ENCODE assay signal across 1 cellular context in genomic region chr6:89432875-89433636, GRCh38.
TF ChIP-seq lines count a peak whose summit lies in the region.

ANKRD6 (plus strand) TSS chr6:89433152; CDS start chr6:89566977, 133,825 bp downstream.

TF ChIP-seq in K562, 482 proteins besides CTCF, POLR2A, EP300 and RAD21 (continued from another document and continues in another):
- TF ChIP-seq, protein P1, sequence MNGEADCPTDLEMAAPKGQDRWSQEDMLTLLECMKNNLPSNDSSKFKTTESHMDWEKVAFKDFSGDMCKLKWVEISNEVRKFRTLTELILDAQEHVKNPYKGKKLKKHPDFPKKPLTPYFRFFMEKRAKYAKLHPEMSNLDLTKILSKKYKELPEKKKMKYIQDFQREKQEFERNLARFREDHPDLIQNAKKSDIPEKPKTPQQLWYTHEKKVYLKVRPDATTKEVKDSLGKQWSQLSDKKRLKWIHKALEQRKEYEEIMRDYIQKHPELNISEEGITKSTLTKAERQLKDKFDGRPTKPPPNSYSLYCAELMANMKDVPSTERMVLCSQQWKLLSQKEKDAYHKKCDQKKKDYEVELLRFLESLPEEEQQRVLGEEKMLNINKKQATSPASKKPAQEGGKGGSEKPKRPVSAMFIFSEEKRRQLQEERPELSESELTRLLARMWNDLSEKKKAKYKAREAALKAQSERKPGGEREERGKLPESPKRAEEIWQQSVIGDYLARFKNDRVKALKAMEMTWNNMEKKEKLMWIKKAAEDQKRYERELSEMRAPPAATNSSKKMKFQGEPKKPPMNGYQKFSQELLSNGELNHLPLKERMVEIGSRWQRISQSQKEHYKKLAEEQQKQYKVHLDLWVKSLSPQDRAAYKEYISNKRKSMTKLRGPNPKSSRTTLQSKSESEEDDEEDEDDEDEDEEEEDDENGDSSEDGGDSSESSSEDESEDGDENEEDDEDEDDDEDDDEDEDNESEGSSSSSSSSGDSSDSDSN (IDR thresholded peaks at IDR 0.05; ENCODE audit: borderline replicate concordance in 1 of 2, low read depth in 2 of 2, low read length in 2 of 2) = no peak
- TF ChIP-seq, protein P2, sequence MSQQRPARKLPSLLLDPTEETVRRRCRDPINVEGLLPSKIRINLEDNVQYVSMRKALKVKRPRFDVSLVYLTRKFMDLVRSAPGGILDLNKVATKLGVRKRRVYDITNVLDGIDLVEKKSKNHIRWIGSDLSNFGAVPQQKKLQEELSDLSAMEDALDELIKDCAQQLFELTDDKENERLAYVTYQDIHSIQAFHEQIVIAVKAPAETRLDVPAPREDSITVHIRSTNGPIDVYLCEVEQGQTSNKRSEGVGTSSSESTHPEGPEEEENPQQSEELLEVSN (IDR thresholded peaks at IDR 0.05; ENCODE audit: borderline replicate concordance in 1 of 2, extremely low read depth in 1 of 2, insufficient read depth in 1 of 2, insufficient read length in 1 of 2, low read depth in 1 of 2, low read length in 1 of 2, poor library complexity in 1 of 2, severe bottlenecking in 1 of 2) = peak in 1 of 2 experiments; percentile 28
- TF ChIP-seq PHF8 (IDR thresholded peaks at IDR 0.05; ENCODE audit: borderline replicate concordance, low read length) (peak; percentile 21; the same call in 1 of the 2 replicates), KDM4B (IDR thresholded peaks at IDR 0.05; ENCODE audit: borderline replicate concordance in 2 of 2, low read depth in 1 of 2) (no peak), BCL6 (CRISPR knock-in tag; IDR thresholded peaks at IDR 0.05) (no peak), CAMTA2 (CRISPR knock-in tag; conservative IDR thresholded peaks at IDR 0.05) (no peak), YY1 (IDR thresholded peaks at IDR 0.05; ENCODE audit: borderline replicate concordance in 1 of 3, control insufficient read depth in 1 of 3, extremely low read depth in 1 of 3, insufficient read depth in 3 of 3, insufficient read length in 1 of 3, insufficient replicate concordance in 2 of 3, low read depth in 1 of 3, low read length in 2 of 3) (peak in 1 of 3 experiments; percentile 29), SMC3 (conservative IDR thresholded peaks at IDR 0.05; ENCODE audit: insufficient read depth, low read depth, low read length) (peak; percentile 55; the same call in 1 of the 2 replicates), CCNT2 (IDR thresholded peaks at IDR 0.05; ENCODE audit: borderline replicate concordance, extremely low read depth, insufficient read length, low read depth, low read length) (peak; percentile 38), RNF219 (CRISPR knock-in tag; IDR thresholded peaks at IDR 0.05) (no peak), ZFPM2 (CRISPR knock-in tag; IDR thresholded peaks at IDR 0.05) (no peak), ETV6 (IDR thresholded peaks at IDR 0.05; ENCODE audit: borderline replicate concordance in 1 of 2, low read depth in 2 of 2, low read length in 1 of 2) (no peak), ETV6 (CRISPR knock-in tag; IDR thresholded peaks at IDR 0.05; ENCODE audit: borderline replicate concordance) (no peak), PREB (CRISPR knock-in tag; IDR thresholded peaks at IDR 0.05) (no peak), RB1 (IDR thresholded peaks at IDR 0.05; ENCODE audit: low read depth) (peak; percentile 88), ETV5 (CRISPR knock-in tag; IDR thresholded peaks at IDR 0.05; ENCODE audit: low read depth) (no peak), RFX1 (IDR thresholded peaks at IDR 0.05) (no peak), ZSCAN32 (CRISPR knock-in tag; IDR thresholded peaks at IDR 0.05) (no peak), ZNF668 (CRISPR knock-in tag; IDR thresholded peaks at IDR 0.05) (no peak), HCFC1 (IDR thresholded peaks at IDR 0.05; ENCODE audit: low read depth, low read length) (no peak), MYBL2 (IDR thresholded peaks at IDR 0.05; ENCODE audit: low read depth) (no peak), MYBL2 (CRISPR knock-in tag; IDR thresholded peaks at IDR 0.05; ENCODE audit: borderline replicate concordance) (no peak), ZNF717 (CRISPR knock-in tag; IDR thresholded peaks at IDR 0.05) (no peak), SMARCC2 (IDR thresholded peaks at IDR 0.05; ENCODE audit: low read depth) (no peak), PCBP1 (IDR thresholded peaks at IDR 0.05; ENCODE audit: low read depth, low read length, poor library complexity, severe bottlenecking) (no peak)
- TF ChIP-seq, protein P3, sequence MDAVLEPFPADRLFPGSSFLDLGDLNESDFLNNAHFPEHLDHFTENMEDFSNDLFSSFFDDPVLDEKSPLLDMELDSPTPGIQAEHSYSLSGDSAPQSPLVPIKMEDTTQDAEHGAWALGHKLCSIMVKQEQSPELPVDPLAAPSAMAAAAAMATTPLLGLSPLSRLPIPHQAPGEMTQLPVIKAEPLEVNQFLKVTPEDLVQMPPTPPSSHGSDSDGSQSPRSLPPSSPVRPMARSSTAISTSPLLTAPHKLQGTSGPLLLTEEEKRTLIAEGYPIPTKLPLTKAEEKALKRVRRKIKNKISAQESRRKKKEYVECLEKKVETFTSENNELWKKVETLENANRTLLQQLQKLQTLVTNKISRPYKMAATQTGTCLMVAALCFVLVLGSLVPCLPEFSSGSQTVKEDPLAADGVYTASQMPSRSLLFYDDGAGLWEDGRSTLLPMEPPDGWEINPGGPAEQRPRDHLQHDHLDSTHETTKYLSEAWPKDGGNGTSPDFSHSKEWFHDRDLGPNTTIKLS (IDR thresholded peaks at IDR 0.05; ENCODE audit: borderline replicate concordance, low read depth) = no peak
- TF ChIP-seq, protein P4, sequence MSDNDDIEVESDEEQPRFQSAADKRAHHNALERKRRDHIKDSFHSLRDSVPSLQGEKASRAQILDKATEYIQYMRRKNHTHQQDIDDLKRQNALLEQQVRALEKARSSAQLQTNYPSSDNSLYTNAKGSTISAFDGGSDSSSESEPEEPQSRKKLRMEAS (CRISPR knock-in tag; IDR thresholded peaks at IDR 0.05) = no peak
- TF ChIP-seq, protein P5, sequence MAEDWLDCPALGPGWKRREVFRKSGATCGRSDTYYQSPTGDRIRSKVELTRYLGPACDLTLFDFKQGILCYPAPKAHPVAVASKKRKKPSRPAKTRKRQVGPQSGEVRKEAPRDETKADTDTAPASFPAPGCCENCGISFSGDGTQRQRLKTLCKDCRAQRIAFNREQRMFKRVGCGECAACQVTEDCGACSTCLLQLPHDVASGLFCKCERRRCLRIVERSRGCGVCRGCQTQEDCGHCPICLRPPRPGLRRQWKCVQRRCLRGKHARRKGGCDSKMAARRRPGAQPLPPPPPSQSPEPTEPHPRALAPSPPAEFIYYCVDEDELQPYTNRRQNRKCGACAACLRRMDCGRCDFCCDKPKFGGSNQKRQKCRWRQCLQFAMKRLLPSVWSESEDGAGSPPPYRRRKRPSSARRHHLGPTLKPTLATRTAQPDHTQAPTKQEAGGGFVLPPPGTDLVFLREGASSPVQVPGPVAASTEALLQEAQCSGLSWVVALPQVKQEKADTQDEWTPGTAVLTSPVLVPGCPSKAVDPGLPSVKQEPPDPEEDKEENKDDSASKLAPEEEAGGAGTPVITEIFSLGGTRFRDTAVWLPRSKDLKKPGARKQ (CRISPR knock-in tag; IDR thresholded peaks at IDR 0.05) = no peak
- TF ChIP-seq, protein P6, sequence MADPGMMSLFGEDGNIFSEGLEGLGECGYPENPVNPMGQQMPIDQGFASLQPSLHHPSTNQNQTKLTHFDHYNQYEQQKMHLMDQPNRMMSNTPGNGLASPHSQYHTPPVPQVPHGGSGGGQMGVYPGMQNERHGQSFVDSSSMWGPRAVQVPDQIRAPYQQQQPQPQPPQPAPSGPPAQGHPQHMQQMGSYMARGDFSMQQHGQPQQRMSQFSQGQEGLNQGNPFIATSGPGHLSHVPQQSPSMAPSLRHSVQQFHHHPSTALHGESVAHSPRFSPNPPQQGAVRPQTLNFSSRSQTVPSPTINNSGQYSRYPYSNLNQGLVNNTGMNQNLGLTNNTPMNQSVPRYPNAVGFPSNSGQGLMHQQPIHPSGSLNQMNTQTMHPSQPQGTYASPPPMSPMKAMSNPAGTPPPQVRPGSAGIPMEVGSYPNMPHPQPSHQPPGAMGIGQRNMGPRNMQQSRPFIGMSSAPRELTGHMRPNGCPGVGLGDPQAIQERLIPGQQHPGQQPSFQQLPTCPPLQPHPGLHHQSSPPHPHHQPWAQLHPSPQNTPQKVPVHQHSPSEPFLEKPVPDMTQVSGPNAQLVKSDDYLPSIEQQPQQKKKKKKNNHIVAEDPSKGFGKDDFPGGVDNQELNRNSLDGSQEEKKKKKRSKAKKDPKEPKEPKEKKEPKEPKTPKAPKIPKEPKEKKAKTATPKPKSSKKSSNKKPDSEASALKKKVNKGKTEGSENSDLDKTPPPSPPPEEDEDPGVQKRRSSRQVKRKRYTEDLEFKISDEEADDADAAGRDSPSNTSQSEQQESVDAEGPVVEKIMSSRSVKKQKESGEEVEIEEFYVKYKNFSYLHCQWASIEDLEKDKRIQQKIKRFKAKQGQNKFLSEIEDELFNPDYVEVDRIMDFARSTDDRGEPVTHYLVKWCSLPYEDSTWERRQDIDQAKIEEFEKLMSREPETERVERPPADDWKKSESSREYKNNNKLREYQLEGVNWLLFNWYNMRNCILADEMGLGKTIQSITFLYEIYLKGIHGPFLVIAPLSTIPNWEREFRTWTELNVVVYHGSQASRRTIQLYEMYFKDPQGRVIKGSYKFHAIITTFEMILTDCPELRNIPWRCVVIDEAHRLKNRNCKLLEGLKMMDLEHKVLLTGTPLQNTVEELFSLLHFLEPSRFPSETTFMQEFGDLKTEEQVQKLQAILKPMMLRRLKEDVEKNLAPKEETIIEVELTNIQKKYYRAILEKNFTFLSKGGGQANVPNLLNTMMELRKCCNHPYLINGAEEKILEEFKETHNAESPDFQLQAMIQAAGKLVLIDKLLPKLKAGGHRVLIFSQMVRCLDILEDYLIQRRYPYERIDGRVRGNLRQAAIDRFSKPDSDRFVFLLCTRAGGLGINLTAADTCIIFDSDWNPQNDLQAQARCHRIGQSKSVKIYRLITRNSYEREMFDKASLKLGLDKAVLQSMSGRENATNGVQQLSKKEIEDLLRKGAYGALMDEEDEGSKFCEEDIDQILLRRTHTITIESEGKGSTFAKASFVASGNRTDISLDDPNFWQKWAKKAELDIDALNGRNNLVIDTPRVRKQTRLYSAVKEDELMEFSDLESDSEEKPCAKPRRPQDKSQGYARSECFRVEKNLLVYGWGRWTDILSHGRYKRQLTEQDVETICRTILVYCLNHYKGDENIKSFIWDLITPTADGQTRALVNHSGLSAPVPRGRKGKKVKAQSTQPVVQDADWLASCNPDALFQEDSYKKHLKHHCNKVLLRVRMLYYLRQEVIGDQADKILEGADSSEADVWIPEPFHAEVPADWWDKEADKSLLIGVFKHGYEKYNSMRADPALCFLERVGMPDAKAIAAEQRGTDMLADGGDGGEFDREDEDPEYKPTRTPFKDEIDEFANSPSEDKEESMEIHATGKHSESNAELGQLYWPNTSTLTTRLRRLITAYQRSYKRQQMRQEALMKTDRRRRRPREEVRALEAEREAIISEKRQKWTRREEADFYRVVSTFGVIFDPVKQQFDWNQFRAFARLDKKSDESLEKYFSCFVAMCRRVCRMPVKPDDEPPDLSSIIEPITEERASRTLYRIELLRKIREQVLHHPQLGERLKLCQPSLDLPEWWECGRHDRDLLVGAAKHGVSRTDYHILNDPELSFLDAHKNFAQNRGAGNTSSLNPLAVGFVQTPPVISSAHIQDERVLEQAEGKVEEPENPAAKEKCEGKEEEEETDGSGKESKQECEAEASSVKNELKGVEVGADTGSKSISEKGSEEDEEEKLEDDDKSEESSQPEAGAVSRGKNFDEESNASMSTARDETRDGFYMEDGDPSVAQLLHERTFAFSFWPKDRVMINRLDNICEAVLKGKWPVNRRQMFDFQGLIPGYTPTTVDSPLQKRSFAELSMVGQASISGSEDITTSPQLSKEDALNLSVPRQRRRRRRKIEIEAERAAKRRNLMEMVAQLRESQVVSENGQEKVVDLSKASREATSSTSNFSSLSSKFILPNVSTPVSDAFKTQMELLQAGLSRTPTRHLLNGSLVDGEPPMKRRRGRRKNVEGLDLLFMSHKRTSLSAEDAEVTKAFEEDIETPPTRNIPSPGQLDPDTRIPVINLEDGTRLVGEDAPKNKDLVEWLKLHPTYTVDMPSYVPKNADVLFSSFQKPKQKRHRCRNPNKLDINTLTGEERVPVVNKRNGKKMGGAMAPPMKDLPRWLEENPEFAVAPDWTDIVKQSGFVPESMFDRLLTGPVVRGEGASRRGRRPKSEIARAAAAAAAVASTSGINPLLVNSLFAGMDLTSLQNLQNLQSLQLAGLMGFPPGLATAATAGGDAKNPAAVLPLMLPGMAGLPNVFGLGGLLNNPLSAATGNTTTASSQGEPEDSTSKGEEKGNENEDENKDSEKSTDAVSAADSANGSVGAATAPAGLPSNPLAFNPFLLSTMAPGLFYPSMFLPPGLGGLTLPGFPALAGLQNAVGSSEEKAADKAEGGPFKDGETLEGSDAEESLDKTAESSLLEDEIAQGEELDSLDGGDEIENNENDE (IDR thresholded peaks at IDR 0.05; ENCODE audit: low read depth, low read length) = no peak
- TF ChIP-seq, protein P7, sequence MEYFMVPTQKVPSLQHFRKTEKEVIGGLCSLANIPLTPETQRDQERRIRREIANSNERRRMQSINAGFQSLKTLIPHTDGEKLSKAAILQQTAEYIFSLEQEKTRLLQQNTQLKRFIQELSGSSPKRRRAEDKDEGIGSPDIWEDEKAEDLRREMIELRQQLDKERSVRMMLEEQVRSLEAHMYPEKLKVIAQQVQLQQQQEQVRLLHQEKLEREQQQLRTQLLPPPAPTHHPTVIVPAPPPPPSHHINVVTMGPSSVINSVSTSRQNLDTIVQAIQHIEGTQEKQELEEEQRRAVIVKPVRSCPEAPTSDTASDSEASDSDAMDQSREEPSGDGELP (CRISPR knock-in tag; IDR thresholded peaks at IDR 0.05; ENCODE audit: borderline replicate concordance) = no peak; the same call in 1 of the 2 replicates
